ENCODE assay signal across 8 cellular contexts in the genomic region with DNA sequence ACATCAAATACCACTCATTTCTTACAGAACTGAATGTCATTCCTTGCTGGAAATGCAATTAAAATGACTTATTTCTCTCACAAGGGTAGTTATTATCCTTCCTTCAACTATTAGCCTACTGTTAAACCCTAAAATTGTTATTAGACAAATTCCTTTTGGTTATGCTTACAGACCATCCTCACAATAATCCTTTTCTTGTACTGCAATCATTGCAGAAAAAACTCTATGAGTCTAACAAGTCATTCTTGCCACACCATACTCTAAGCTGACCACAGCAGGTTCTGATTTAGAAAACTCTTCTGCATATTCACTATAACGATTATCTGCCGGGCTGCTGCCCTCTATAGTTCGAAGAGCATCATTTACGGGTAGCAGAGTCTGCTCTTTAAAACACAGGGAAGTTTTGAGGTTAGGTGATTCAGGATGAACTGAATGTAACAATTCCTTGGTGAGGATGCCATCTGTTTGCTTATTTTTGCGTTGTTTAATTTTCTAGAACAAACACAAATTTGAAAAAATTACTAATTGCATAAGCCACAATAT. TPM values are rescaled to one million over a fixed set of nuclear protein-coding genes. Genes with fewer than 3 reads are reported as not detected.
DNase-seq lines count a peak whose midpoint lies in the region; ATAC-seq lines count a peak whose summit lies in the region.

No MANE protein-coding gene starts in this region.

- H3K9me3 Mint-ChIP-seq in effector memory CD8-positive, alpha-beta T cell: no peaks in the 10 kb centered on the region

- H3K27ac Mint-ChIP-seq in effector memory CD8-positive, alpha-beta T cell: no peak overlapping the region

- H3K4me3 Mint-ChIP-seq in effector memory CD8-positive, alpha-beta T cell: no peak overlapping the region

- peak; percentile 80 for ATAC-seq in HG02870 (IDR thresholded peaks at IDR 0.05; ENCODE audit: unreplicated experiment)
- ATAC-seq in effector memory CD8-positive, alpha-beta T cell (replicated peaks): no peak

- H3K4me1 Mint-ChIP-seq in effector memory CD8-positive, alpha-beta T cell (ENCODE audit: low read depth in 2 of 2): no peaks in the 10 kb centered on the region

- in situ Hi-C loops in SK-MEL-5 (cut with HindIII; ENCODE audit: low pct_unique_long_range_greater_than_20kb, low sequenced_read_pairs) (no loop called here), KBM-7 (cut with MboI; ENCODE audit: low pct_unique_long_range_greater_than_20kb, low sequenced_read_pairs) (no loop called here)

- H3K36me3 Mint-ChIP-seq in effector memory CD8-positive, alpha-beta T cell (ENCODE audit: insufficient read depth): peaks cover 48% of the 10 kb centered on the region

- DNase-seq in DMS53 (lab: John Stamatoyannopoulos, UW): peak; percentile 59
- DNase-seq in DMS53 treated with DMSO at 0.1 percent for 48 hours (lab: John Stamatoyannopoulos, UW; ENCODE audit: unreplicated experiment): no peak
- DNase-seq in SK-MEL-5 (ENCODE audit: low read depth, low spot score): peak; percentile 89
- DNase-seq in inferior parietal cortex (ENCODE audit: extremely low spot score): peak; percentile 88
- DNase-seq in T-helper 9 cell: no peak
- no peak for DNase-seq in KBM-7
- no peak for DNase-seq in effector memory CD8-positive, alpha-beta T cell

- H3K27me3 Mint-ChIP-seq in effector memory CD8-positive, alpha-beta T cell: no peaks in the 10 kb centered on the region

RNA-seq across cellular contexts. Expression of a gene that starts 38.2 kb away (rescaled TPM):
- 26.6 and 28.4 TPM in 2 replicates for total RNA-seq in SK-MEL-5 (2014; rRNA removed; shearing (Covaris generic))
- 18.8 and 26.9 TPM in 2 replicates for polyA plus RNA-seq in SK-MEL-5 (2015; cell fraction: cytosol; rRNA removed)
- polyA plus RNA-seq in SK-MEL-5 (2015; cell fraction: nucleus; rRNA removed): 14.9 and 15.2 TPM in 2 replicates

RNA-seq across cellular contexts. Expression of a gene that starts 52.4 kb away (rescaled TPM):
- 81.3 and 85.9 TPM in 2 replicates for total RNA-seq in SK-MEL-5 (2014; rRNA removed; shearing (Covaris generic))
- 75.6 and 95.1 TPM in 2 replicates for polyA plus RNA-seq in SK-MEL-5 (2015; cell fraction: cytosol; rRNA removed)
- 80.1 and 88.4 TPM in 2 replicates for polyA plus RNA-seq in SK-MEL-5 (2015; cell fraction: nucleus; rRNA removed)

Comparison
In these comparisons a context has a peak if more than half of its experiments do, and no peak if none do; other contexts are left out.
1. DNase-seq: peak in DMS53 (single experiment), SK-MEL-5 (single experiment) and inferior parietal cortex (single experiment); none in DMS53 treated with DMSO at 0.1 percent for 48 hours (single experiment), T-helper 9 cell (single experiment), KBM-7 (single experiment) and effector memory CD8-positive, alpha-beta T cell (0 of 3).